Comparison of ENCODE assay signal across 12 cellular contexts in genomic region chr2:168470188-168470879, GRCh38. TPM values are rescaled to one million over a fixed set of nuclear protein-coding genes. Genes with fewer than 3 reads are reported as not detected.
DNase-seq lines count a peak whose midpoint lies in the region; ATAC-seq and TF ChIP-seq lines count a peak whose summit lies in the region.
"Had no signal": no experiment of that assay in that cellular context is flagged by ENCODE, and none has a peak within 500 bp of the region (broad histone marks: within the 10 kb centered on the region; RNA-seq: fewer than 3 reads in every experiment).

No MANE protein-coding gene starts in this region.

- intact Hi-C loops in uterus (cut with DNase I; ENCODE audit: low total_unique reads): no loop called here

- H3K4me3 Mint-ChIP-seq in activated naive CD8-positive, alpha-beta T cell: no peak overlapping the region
- no peak overlapping the region for H3K4me3 Mint-ChIP-seq in activated naive CD8-positive, alpha-beta T cell treated with anti-CD3 and anti-CD28 coated beads, Interleukin-2, amount 50 U/mL, for 24 hours

- H3K36me3 Mint-ChIP-seq in activated naive CD8-positive, alpha-beta T cell: peaks cover 5% of the 10 kb centered on the region
- peaks cover 5% of the 10 kb centered on the region for H3K36me3 Mint-ChIP-seq in activated naive CD8-positive, alpha-beta T cell treated with anti-CD3 and anti-CD28 coated beads, Interleukin-2, amount 50 U/mL, for 24 hours (ENCODE audit: low read depth)

- TF ChIP-seq CTCF in gastroesophageal sphincter (IDR thresholded peaks at IDR 0.05): no peak
- TF ChIP-seq CTCF in uterus (IDR thresholded peaks at IDR 0.05): no peak

- TF ChIP-seq EP300 in gastroesophageal sphincter (IDR thresholded peaks at IDR 0.05): no peak

- peaks cover 82% of the 10 kb centered on the region for H3K4me1 Mint-ChIP-seq in activated naive CD8-positive, alpha-beta T cell (ENCODE audit: low read depth)
- H3K4me1 Mint-ChIP-seq in activated naive CD8-positive, alpha-beta T cell treated with anti-CD3 and anti-CD28 coated beads, Interleukin-2, amount 50 U/mL, for 24 hours: peaks cover 57% of the 10 kb centered on the region

- no peaks in the 10 kb centered on the region for H3K27me3 ChIP-seq in gastroesophageal sphincter
- no peaks in the 10 kb centered on the region for H3K27me3 ChIP-seq in uterus

- H3K36me3 ChIP-seq in gastroesophageal sphincter: no peaks in the 10 kb centered on the region
- H3K36me3 ChIP-seq in uterus: no peaks in the 10 kb centered on the region

- peak overlapping the region in 3 of 4 donors; percentile 50 to 52 (median 52) for H3K27ac ChIP-seq in gastroesophageal sphincter
- H3K27ac ChIP-seq in uterus: peak overlapping the region; percentile 79 to 81

- H3K9me3 ChIP-seq in gastroesophageal sphincter: no peaks in the 10 kb centered on the region
- no peaks in the 10 kb centered on the region for H3K9me3 ChIP-seq in uterus

- 71 to 96% methylated on average over 1 to 3 of the region's 3 CpGs for WGBS in gastroesophageal sphincter (ENCODE audit: low coverage in 1 of 2), 2 donors

- TF ChIP-seq POLR2A in gastroesophageal sphincter (IDR thresholded peaks at IDR 0.05) (no peak), uterus (IDR thresholded peaks at IDR 0.05) (no peak)

- no peak overlapping the region for H3K4me3 ChIP-seq in gastroesophageal sphincter
- no peak overlapping the region for H3K4me3 ChIP-seq in uterus

- H3K27ac Mint-ChIP-seq in activated naive CD8-positive, alpha-beta T cell: peak overlapping the region; percentile 71
- no peak overlapping the region for H3K27ac Mint-ChIP-seq in activated naive CD8-positive, alpha-beta T cell treated with anti-CD3 and anti-CD28 coated beads, Interleukin-2, amount 50 U/mL, for 24 hours

- H3K27me3 Mint-ChIP-seq in activated naive CD8-positive, alpha-beta T cell: no peaks in the 10 kb centered on the region
- H3K27me3 Mint-ChIP-seq in activated naive CD8-positive, alpha-beta T cell treated with anti-CD3 and anti-CD28 coated beads, Interleukin-2, amount 50 U/mL, for 24 hours: no peaks in the 10 kb centered on the region

- DNase-seq in activated naive CD8-positive, alpha-beta T cell treated with anti-CD3 and anti-CD28 coated beads, Interleukin-2, amount 50 U/mL, for 24 hours: no peak
- DNase-seq in NCI-H2107 (lab: John Stamatoyannopoulos, UW) (peak; percentile 14), uterus (peak in 1 of 2 donors; percentile 48), COR-L47 (lab: John Stamatoyannopoulos, UW) (no peak), AG20443 (ENCODE audit: low spot score) (no peak)
- DNase-seq: amygdala, hippocampal formation, NCI-H774, T-helper 2 cell had no signal

- no peak for ATAC-seq in activated naive CD8-positive, alpha-beta T cell treated with anti-CD3 and anti-CD28 coated beads, Interleukin-2, amount 50 U/mL, for 24 hours
- ATAC-seq in gastroesophageal sphincter: no peak
- ATAC-seq in GM18517 (IDR thresholded peaks at IDR 0.05; ENCODE audit: unreplicated experiment): no peak

- no peaks in the 10 kb centered on the region for H3K9me3 Mint-ChIP-seq in activated naive CD8-positive, alpha-beta T cell (ENCODE audit: low read depth)
- no peaks in the 10 kb centered on the region for H3K9me3 Mint-ChIP-seq in activated naive CD8-positive, alpha-beta T cell treated with anti-CD3 and anti-CD28 coated beads, Interleukin-2, amount 50 U/mL, for 24 hours

- H3K4me1 ChIP-seq in gastroesophageal sphincter (peaks cover 6 to 69% (median 13%) of the 10 kb centered on the region in 3 donors), uterus (no peaks in the 10 kb centered on the region)

RNA-seq across cellular contexts. Expression of gene CERS6, which starts 14.3 kb away (rescaled TPM):
- 10 to 100 TPM; 45.0 to 61.2 (median 56.4) TPM for total RNA-seq in gastroesophageal sphincter
- 10 to 100 TPM; 20.0 to 47.2 (median 26.6) TPM for total RNA-seq in uterus
